In the genomic region with DNA sequence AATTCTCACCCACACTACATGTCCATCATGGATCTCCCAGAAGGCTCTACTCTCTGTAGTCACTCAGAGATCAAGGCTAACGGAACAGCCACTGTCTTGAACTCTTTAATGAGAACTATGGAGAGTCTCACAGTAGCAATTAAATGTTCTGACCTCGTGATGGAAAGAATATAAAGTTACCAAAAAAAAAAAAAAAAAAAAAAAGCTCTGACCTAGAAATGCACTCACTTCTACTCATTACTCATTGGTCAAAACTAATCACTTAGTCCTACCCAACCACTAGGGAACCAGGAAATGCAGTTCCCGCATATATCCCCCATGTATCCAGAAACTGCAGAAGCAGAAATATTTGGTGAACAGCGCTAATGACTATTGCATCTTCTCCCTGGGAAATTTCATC, we compare ENCODE assay signal across 16 cellular contexts. TPM values are rescaled to one million over a fixed set of nuclear protein-coding genes. Genes with fewer than 3 reads are reported as not detected.
DNase-seq lines count a peak whose midpoint lies in the region; ATAC-seq, FAIRE-seq and TF ChIP-seq lines count a peak whose summit lies in the region.
"Had no signal": no experiment of that assay in that cellular context is flagged by ENCODE, and none has a peak within 500 bp of the region (broad histone marks: within the 10 kb centered on the region; RNA-seq: fewer than 3 reads in every experiment).

No MANE protein-coding gene starts in this region.

- H3K79me2 ChIP-seq in K562 (ENCODE audit: control insufficient read depth, insufficient read depth, low read length): no peaks in the 10 kb centered on the region

- TF ChIP-seq POLR2A in K562 (conservative IDR thresholded peaks at IDR 0.05): no peak

- no peak overlapping the region for H3K9ac ChIP-seq in K562 (ENCODE audit: insufficient read depth in 1 of 2, low read depth in 2 of 2, low read length in 2 of 2)
- H3K9ac ChIP-seq: BLaER1 treated with 17β-estradiol and CSF1 and Interleukin-3, amounts not matched to agents 10 nM and 100 nM; KMS-11 had no signal

- no peaks in the 10 kb centered on the region; the same call in 1 of the 2 replicates for H3K9me3 ChIP-seq in K562 (replicated peaks; ENCODE audit: control insufficient read depth, insufficient read depth, low read depth, low read length)

- no peak for TF ChIP-seq RAD21 in K562 (CRISPR knock-in tag; conservative IDR thresholded peaks at IDR 0.05 in 1 of 2, IDR thresholded peaks at IDR 0.05 in 1 of 2)

- no peak overlapping the region for H3K4me3 ChIP-seq in K562
- H3K4me3 ChIP-seq: BLaER1 treated with 17β-estradiol and CSF1 and Interleukin-3, amounts not matched to agents 10 nM and 100 nM had no signal

- peaks cover 10% of the 10 kb centered on the region for H3K36me3 Mint-ChIP-seq in activated CD4-positive, alpha-beta T cell treated with anti-CD3 and anti-CD28 coated beads, Interleukin-2, amount 10 ng/mL, durations not matched to agents 7 days and 5 days (ENCODE audit: low read depth)
- no peaks in the 10 kb centered on the region for H3K36me3 Mint-ChIP-seq in activated CD4-positive, alpha-beta memory T cell treated with anti-CD3 and anti-CD28 coated beads for 36 hours
- peaks cover 7 to 11% of the 10 kb centered on the region in 2 donors for H3K36me3 Mint-ChIP-seq in stimulated activated naive B cell treated with anti-CD40 and anti-IgM and Interleukin-4, amounts not matched to agents 10 μg/mL and 1 μg/mL and 100 μg/mL, for 72 hours

- ATAC-seq in K562: no peak
- no peak for ATAC-seq in stimulated activated naive B cell treated with anti-CD40 and anti-IgM and Interleukin-4, amounts not matched to agents 10 μg/mL and 1 μg/mL and 100 μg/mL, for 72 hours (replicated peaks)
- no peak for ATAC-seq in Right ventricle myocardium superior (ENCODE audit: poor library complexity)

- no TSS peak for BruUV-seq in K562 (replicated peaks; lab: Mats Ljungman, UMichigan)

- no peak overlapping the region for H3K27ac ChIP-seq in K562 (ENCODE audit: extremely low read depth, low read depth, low read length)
- H3K27ac ChIP-seq: KMS-11 had no signal

- 73% methylated on average over 3 of the region's 4 CpGs for WGBS in K562 (ENCODE audit: insufficient coverage, low coverage, missing lambda C conversion rate)

- POLR2A ChIA-PET in activated CD4-positive, alpha-beta T cell treated with anti-CD3 and anti-CD28 coated beads, Interleukin-2, amount 10 ng/mL, durations not matched to agents 7 days and 5 days (lab: Charles Lee): no interaction called here
- POLR2A ChIA-PET in activated CD4-positive, alpha-beta memory T cell treated with anti-CD3 and anti-CD28 coated beads for 36 hours (lab: Charles Lee): no interaction called here
- POLR2A ChIA-PET in K562 (lab: Yijun Ruan, JAX): no interaction called here

- peaks cover 16 to 34% of the 10 kb centered on the region in 2 experiments for H3K4me1 ChIP-seq in K562 (replicated peaks in 1 of 2; ENCODE audit: control insufficient read depth in 2 of 2, insufficient read depth in 2 of 2, low read length in 2 of 2)

- no peak for DNase-seq in activated CD4-positive, alpha-beta T cell treated with anti-CD3 and anti-CD28 coated beads, Interleukin-2, amount 10 ng/mL, durations not matched to agents 7 days and 5 days
- DNase-seq in activated CD4-positive, alpha-beta T cell treated with anti-CD3 and anti-CD28 coated beads for 4 hours: no peak
- DNase-seq in activated CD4-positive, alpha-beta memory T cell treated with anti-CD3 and anti-CD28 coated beads for 36 hours: no peak
- DNase-seq in K562 (ENCODE audit: extremely low read depth in 1 of 4, low spot score in 3 of 4): peak in 2 of 4 experiments; percentile 39 to 44
- DNase-seq in stimulated activated naive B cell treated with anti-CD40 and anti-IgM and Interleukin-4, amounts not matched to agents 10 μg/mL and 1 μg/mL and 100 μg/mL, for 72 hours: no peak
- DNase-seq in Right ventricle myocardium superior: no peak
- no peak for DNase-seq in stimulated activated CD4-positive, alpha-beta T cell treated with anti-CD3 and anti-CD28 coated beads, Interleukin-2, amount 100 ng/mL, for 24 hours
- DNase-seq: COR-L47, NCI-H1092, NCI-H146, NCI-H2081, NCI-H524 had no signal

- intact Hi-C loops in activated CD4-positive, alpha-beta memory T cell treated with anti-CD3 and anti-CD28 coated beads for 36 hours (cut with micrococcal nuclease): loop anchor here (2.0 kb wide), 1 partner anchor 17 kb away; no protein-coding TSS in a partner anchor
- intact Hi-C loops in K562 (cut with micrococcal nuclease): no loop called here
- intact Hi-C loops in Right ventricle myocardium superior (cut with DNase I): no loop called here

- H3K4me1 Mint-ChIP-seq in activated CD4-positive, alpha-beta T cell treated with anti-CD3 and anti-CD28 coated beads, Interleukin-2, amount 10 ng/mL, durations not matched to agents 7 days and 5 days: peaks cover 61% of the 10 kb centered on the region
- H3K4me1 Mint-ChIP-seq in activated CD4-positive, alpha-beta memory T cell treated with anti-CD3 and anti-CD28 coated beads for 36 hours (ENCODE audit: low read depth): peaks cover 51% of the 10 kb centered on the region
- peaks cover 26 to 68% of the 10 kb centered on the region in 2 donors for H3K4me1 Mint-ChIP-seq in stimulated activated naive B cell treated with anti-CD40 and anti-IgM and Interleukin-4, amounts not matched to agents 10 μg/mL and 1 μg/mL and 100 μg/mL, for 72 hours

- TF ChIP-seq CTCF in K562 (IDR thresholded peaks at IDR 0.05 in 2 of 3, conservative IDR thresholded peaks at IDR 0.05 in 1 of 3; ENCODE audit: insufficient read depth in 2 of 3, low read depth in 1 of 3, low read length in 3 of 3): no peak

- peaks cover under 1% of the 10 kb centered on the region for H3K27me3 Mint-ChIP-seq in activated CD4-positive, alpha-beta T cell treated with anti-CD3 and anti-CD28 coated beads, Interleukin-2, amount 10 ng/mL, durations not matched to agents 7 days and 5 days
- no peaks in the 10 kb centered on the region for H3K27me3 Mint-ChIP-seq in activated CD4-positive, alpha-beta memory T cell treated with anti-CD3 and anti-CD28 coated beads for 36 hours
- no peaks in the 10 kb centered on the region for H3K27me3 Mint-ChIP-seq in stimulated activated naive B cell treated with anti-CD40 and anti-IgM and Interleukin-4, amounts not matched to agents 10 μg/mL and 1 μg/mL and 100 μg/mL, for 72 hours

- peak overlapping the region; percentile 44 for H2AFZ ChIP-seq in K562 (ENCODE audit: low read depth, low read length)

- H3K9me3 Mint-ChIP-seq in activated CD4-positive, alpha-beta T cell treated with anti-CD3 and anti-CD28 coated beads, Interleukin-2, amount 10 ng/mL, durations not matched to agents 7 days and 5 days: peaks cover 4% of the 10 kb centered on the region
- no peaks in the 10 kb centered on the region for H3K9me3 Mint-ChIP-seq in activated CD4-positive, alpha-beta memory T cell treated with anti-CD3 and anti-CD28 coated beads for 36 hours
- H3K9me3 Mint-ChIP-seq in stimulated activated naive B cell treated with anti-CD40 and anti-IgM and Interleukin-4, amounts not matched to agents 10 μg/mL and 1 μg/mL and 100 μg/mL, for 72 hours: peaks cover 4 to 8% of the 10 kb centered on the region in 2 donors

- no peaks in the 10 kb centered on the region for H3K27me3 ChIP-seq in K562 (ENCODE audit: control insufficient read depth in 2 of 2, insufficient read depth in 2 of 2, low read length in 2 of 2)
- H3K27me3 ChIP-seq: BLaER1 treated with 17β-estradiol and CSF1 and Interleukin-3, amounts not matched to agents 10 nM and 100 nM had no signal

- H3K4me3 Mint-ChIP-seq in activated CD4-positive, alpha-beta T cell treated with anti-CD3 and anti-CD28 coated beads, Interleukin-2, amount 10 ng/mL, durations not matched to agents 7 days and 5 days: no peak overlapping the region
- H3K4me3 Mint-ChIP-seq in activated CD4-positive, alpha-beta memory T cell treated with anti-CD3 and anti-CD28 coated beads for 36 hours: no peak overlapping the region
- H3K4me3 Mint-ChIP-seq in stimulated activated naive B cell treated with anti-CD40 and anti-IgM and Interleukin-4, amounts not matched to agents 10 μg/mL and 1 μg/mL and 100 μg/mL, for 72 hours: no peak overlapping the region

- CTCF ChIA-PET in activated CD4-positive, alpha-beta T cell treated with anti-CD3 and anti-CD28 coated beads, Interleukin-2, amount 10 ng/mL, durations not matched to agents 7 days and 5 days (lab: Charles Lee): interaction anchor here (1.5 kb wide), 1 partner anchor 13 kb away, joined by 4 read pairs; no protein-coding TSS in a partner anchor
- CTCF ChIA-PET in activated CD4-positive, alpha-beta memory T cell treated with anti-CD3 and anti-CD28 coated beads for 36 hours (lab: Charles Lee): no interaction called here
- CTCF ChIA-PET in K562 (lab: Yijun Ruan, JAX; ENCODE audit: low intra/inter-chr PET ratio): no interaction called here

- H3K27ac Mint-ChIP-seq in activated CD4-positive, alpha-beta T cell treated with anti-CD3 and anti-CD28 coated beads, Interleukin-2, amount 10 ng/mL, durations not matched to agents 7 days and 5 days: peak overlapping the region; percentile 100
- H3K27ac Mint-ChIP-seq in activated CD4-positive, alpha-beta memory T cell treated with anti-CD3 and anti-CD28 coated beads for 36 hours: peak overlapping the region; percentile 54
- H3K27ac Mint-ChIP-seq in stimulated activated naive B cell treated with anti-CD40 and anti-IgM and Interleukin-4, amounts not matched to agents 10 μg/mL and 1 μg/mL and 100 μg/mL, for 72 hours: peak overlapping the region; percentile 44

- no peaks in the 10 kb centered on the region for H3K9me1 ChIP-seq in K562 (ENCODE audit: control insufficient read depth, insufficient read depth, low read length)

- H4K20me1 ChIP-seq in K562 (replicated peaks; ENCODE audit: control insufficient read depth, insufficient read depth, low read length): no peaks in the 10 kb centered on the region
- H4K20me1 ChIP-seq: BLaER1 treated with 17β-estradiol and CSF1 and Interleukin-3, amounts not matched to agents 10 nM and 100 nM had no signal

- no peaks in the 10 kb centered on the region for H3K36me3 ChIP-seq in K562 (ENCODE audit: control insufficient read depth, insufficient read depth, low read length)
- H3K36me3 ChIP-seq: BLaER1 treated with 17β-estradiol and CSF1 and Interleukin-3, amounts not matched to agents 10 nM and 100 nM had no signal

- no peak for FAIRE-seq in K562 (lab: Jason Lieb, UNC)
- FAIRE-seq: A204.1, H1 had no signal

- no peak for TF ChIP-seq EP300 in K562 (IDR thresholded peaks at IDR 0.05; ENCODE audit: low read length)

- no peak overlapping the region for H3K4me2 ChIP-seq in K562 (ENCODE audit: insufficient read depth, low read length)
- H3K4me2 ChIP-seq: BLaER1 treated with 17β-estradiol and CSF1 and Interleukin-3, amounts not matched to agents 10 nM and 100 nM; KMS-11 had no signal

- in situ Hi-C loops in K562 (cut with MboI): no loop called here

RNA-seq across cellular contexts. Expression of gene C12orf76, which starts 29.4 kb away (rescaled TPM):
- 10 to 100 TPM; 19.9 to 25.8 TPM for total RNA-seq in activated CD4-positive, alpha-beta T cell treated with anti-CD3 and anti-CD28 coated beads, Interleukin-2, amount 10 ng/mL, durations not matched to agents 7 days and 5 days
- total RNA-seq in activated CD4-positive, alpha-beta memory T cell treated with anti-CD3 and anti-CD28 coated beads for 36 hours: 10 to 100 TPM; 14.2 to 17.1 TPM
- total RNA-seq in K562 (2011; cell fraction: chromatin; rRNA removed; ENCODE audit: low replicate concordance): 50.6 and 54.2 TPM in 2 replicates
- 31.8 and 34.5 TPM in 2 replicates for total RNA-seq in K562 (2011; cell fraction: nucleolus; rRNA removed)
- total RNA-seq in K562 (2011; cell fraction: nucleoplasm; rRNA removed): 53.2 and 69.8 TPM in 2 replicates
- total RNA-seq in K562 (2014; rRNA removed) (11.9 and 14.2 TPM in 2 replicates), K562 (2014; rRNA removed; fragmentation: Illumina TruSeq; extraction: Trizol) (13.0 and 13.1 TPM in 2 replicates), K562 (2015; rRNA removed; fragmentation: Illumina TruSeq; extraction: Trizol) (9.6 and 12.2 TPM in 2 replicates), K562 (2021) (13.3 and 13.6 TPM in 2 replicates), Right ventricle myocardium superior (6.7 TPM)
- polyA plus RNA-seq in K562 (2011; rRNA removed) (38.6 and 46.7 TPM in 2 replicates), K562 (2014; fragmentation: Illumina TruSeq; extraction: Trizol) (12.3 and 14.4 TPM in 2 replicates), K562 (2014; fragmentation: Nextera tagmentation; extraction: Ambion mirVana) (1 to 10 TPM; 6.3 to 7.0 TPM), K562 (2014; rRNA removed) (17.8 and 23.5 TPM in 2 replicates)
- polyA plus RNA-seq in K562 (2011; cell fraction: cytosol; rRNA removed): 23.1 and 42.1 TPM in 2 replicates
- polyA plus RNA-seq in K562 (2011; cell fraction: nucleus; rRNA removed): 31.9 and 42.8 TPM in 2 replicates
- 17.4 and 30.2 TPM in 2 replicates for polyA plus RNA-seq in K562 (2012)
- 18.1 and 26.6 TPM in 2 replicates for polyA minus RNA-seq in K562 (2011; rRNA and poly(A)+ RNA removed)
- polyA minus RNA-seq in K562 (2011; cell fraction: cytosol; rRNA and poly(A)+ RNA removed): 8.9 and 22.8 TPM in 2 replicates
- polyA minus RNA-seq in K562 (2011; cell fraction: nucleus; rRNA and poly(A)+ RNA removed): 7.1 and 10.1 TPM in 2 replicates

RNA-seq across cellular contexts. Expression of gene IFT81, which starts 46.4 kb away (rescaled TPM):
- 1 to 10 TPM; 2.5 to 2.9 TPM for total RNA-seq in activated CD4-positive, alpha-beta T cell treated with anti-CD3 and anti-CD28 coated beads, Interleukin-2, amount 10 ng/mL, durations not matched to agents 7 days and 5 days
- total RNA-seq in activated CD4-positive, alpha-beta memory T cell treated with anti-CD3 and anti-CD28 coated beads for 36 hours: 1 to 10 TPM; 2.9 to 3.4 TPM
- total RNA-seq in K562 (2011; cell fraction: chromatin; rRNA removed; ENCODE audit: low replicate concordance): 5.5 and 19.3 TPM in 2 replicates
- total RNA-seq in K562 (2011; cell fraction: nucleolus; rRNA removed): 2.5 and 4.1 TPM in 2 replicates
- 5.0 and 8.4 TPM in 2 replicates for total RNA-seq in K562 (2011; cell fraction: nucleoplasm; rRNA removed)
- 6.1 and 7.6 TPM in 2 replicates for total RNA-seq in K562 (2014; rRNA removed)
- total RNA-seq in K562 (2014; rRNA removed; fragmentation: Illumina TruSeq; extraction: Trizol): 9.1 and 11.2 TPM in 2 replicates
- total RNA-seq in K562 (2015; rRNA removed; fragmentation: Illumina TruSeq; extraction: Trizol): 8.7 and 8.9 TPM in 2 replicates
- 6.7 and 7.2 TPM in 2 replicates for total RNA-seq in K562 (2021)
- 6.6 and 9.8 TPM in 2 replicates for polyA plus RNA-seq in K562 (2011; rRNA removed)
- 1.4 and 1.7 TPM in 2 replicates for polyA plus RNA-seq in K562 (2011; cell fraction: cytosol; rRNA removed)
- 5.2 and 7.1 TPM in 2 replicates for polyA plus RNA-seq in K562 (2011; cell fraction: nucleus; rRNA removed)
- polyA plus RNA-seq in K562 (2012): 6.8 and 8.2 TPM in 2 replicates
- polyA plus RNA-seq in K562 (2014; fragmentation: Illumina TruSeq; extraction: Trizol): 7.9 and 8.3 TPM in 2 replicates
- polyA plus RNA-seq in K562 (2014; fragmentation: Nextera tagmentation; extraction: Ambion mirVana): 1 to 10 TPM; 2.8 to 5.0 TPM
- polyA plus RNA-seq in K562 (2014; rRNA removed): 8.7 and 11.9 TPM in 2 replicates
- 5.4 and 7.1 TPM in 2 replicates for polyA minus RNA-seq in K562 (2011; rRNA and poly(A)+ RNA removed)
- polyA minus RNA-seq in K562 (2011; cell fraction: cytosol; rRNA and poly(A)+ RNA removed): 3.0 and 4.2 TPM in 2 replicates
- polyA minus RNA-seq in K562 (2011; cell fraction: nucleus; rRNA and poly(A)+ RNA removed): 3.6 and 7.2 TPM in 2 replicates
- 9.8 TPM for total RNA-seq in Right ventricle myocardium superior

Comparison
In these comparisons a context has a peak if more than half of its experiments do, and no peak if none do; other contexts are left out.
1. H3K27ac Mint-ChIP-seq: peak in every context shown above with its lines; median percentile 100 in activated CD4-positive, alpha-beta T cell treated with anti-CD3 and anti-CD28 coated beads, Interleukin-2, amount 10 ng/mL, durations not matched to agents 7 days and 5 days; 54 in activated CD4-positive, alpha-beta memory T cell treated with anti-CD3 and anti-CD28 coated beads for 36 hours; 44 in stimulated activated naive B cell treated with anti-CD40 and anti-IgM and Interleukin-4, amounts not matched to agents 10 μg/mL and 1 μg/mL and 100 μg/mL, for 72 hours.